ENCODE assay signal across 21 cellular contexts in the genomic region with DNA sequence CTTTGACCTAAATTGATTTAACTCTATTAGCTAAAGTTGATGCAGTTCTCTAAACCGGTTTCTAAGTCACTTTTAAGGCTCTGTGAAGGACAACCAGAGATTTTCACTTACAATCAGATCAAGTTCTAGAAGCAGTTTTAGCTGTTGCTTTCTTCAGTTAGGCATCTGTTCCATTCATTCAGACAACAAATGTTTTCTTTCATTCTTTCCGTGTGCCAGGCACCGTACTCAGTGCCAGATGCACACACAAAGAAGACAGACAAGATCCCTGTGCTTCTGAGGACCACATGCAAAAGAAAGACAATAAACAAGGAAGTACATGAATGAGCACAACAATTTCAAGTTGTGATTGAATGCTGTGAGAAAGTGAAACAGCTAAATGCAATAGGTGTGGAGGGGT. TPM values are rescaled to one million over a fixed set of nuclear protein-coding genes. Genes with fewer than 3 reads are reported as not detected.
DNase-seq lines count a peak whose midpoint lies in the region; ATAC-seq, FAIRE-seq and TF ChIP-seq lines count a peak whose summit lies in the region.
"Had no signal": no experiment of that assay in that cellular context is flagged by ENCODE, and none has a peak within 500 bp of the region (broad histone marks: within the 10 kb centered on the region; RNA-seq: fewer than 3 reads in every experiment).

No MANE protein-coding gene starts in this region.

- H3K4me2 ChIP-seq in K562 (ENCODE audit: insufficient read depth, low read length): no peak overlapping the region

- POLR2A ChIA-PET in K562 (lab: Yijun Ruan, JAX): no interaction called here

- no peak overlapping the region for H3K4me3 ChIP-seq in K562
- H3K4me3 ChIP-seq: HAP-1, SJCRH30 had no signal

- H3K9ac ChIP-seq in K562 (ENCODE audit: insufficient read depth in 1 of 2, low read depth in 2 of 2, low read length in 2 of 2): no peak overlapping the region

- DNase-seq in COLO829 (ENCODE audit: low spot score): peak; percentile 6
- DNase-seq in K562 (ENCODE audit: extremely low read depth in 1 of 4, low spot score in 3 of 4): no peak
- DNase-seq in foreskin melanocyte: peak; percentile 77
- DNase-seq in T1000 (lab: John Stamatoyannopoulos, UW): no peak
- DNase-seq in activated CD4-positive, alpha-beta T cell treated with anti-CD3 and anti-CD28 coated beads, Interleukin-2, amount 50 U/mL, for 48 hours: no peak
- DNase-seq in stimulated activated CD4-positive, alpha-beta T cell treated with anti-CD3 and anti-CD28 coated beads, Interleukin-1b, Interleukin-23, amount 100 ng/mL, for 48 hours: no peak
- DNase-seq: 8988T, KG1, NCI-H1092 treated with DMSO at 0.1 percent for 48 hours, NCI-H2029 treated with DMSO at 0.1 percent for 48 hours, NCI-H526, OCI-M1 had no signal

- H3K27me3 Mint-ChIP-seq in nephron (ENCODE audit: low read depth): peaks cover 5% of the 10 kb centered on the region

- H3K9me3 Mint-ChIP-seq in nephron: peaks cover 4% of the 10 kb centered on the region

- CTCF ChIA-PET in K562 (lab: Yijun Ruan, JAX; ENCODE audit: low intra/inter-chr PET ratio): interaction anchor here (0.5 kb wide), 1 partner anchor 15 kb away, joined by 3 read pairs; no protein-coding TSS in a partner anchor

- H3K4me1 Mint-ChIP-seq in nephron: peaks cover 31% of the 10 kb centered on the region
- H3K4me1 Mint-ChIP-seq: B cell had no signal

- WGBS in K562 (ENCODE audit: insufficient coverage, low coverage, missing lambda C conversion rate): 38% methylated on average over 3 of the region's 3 CpGs

- H3K27ac ChIP-seq in K562 (ENCODE audit: extremely low read depth, low read depth, low read length): no peak overlapping the region
- H3K27ac ChIP-seq: SJCRH30 had no signal

- no peaks in the 10 kb centered on the region for H3K27me3 ChIP-seq in K562 (ENCODE audit: control insufficient read depth in 2 of 2, insufficient read depth in 2 of 2, low read length in 2 of 2)
- H3K27me3 ChIP-seq: SJCRH30 had no signal

- no peaks in the 10 kb centered on the region for H3K36me3 Mint-ChIP-seq in nephron (ENCODE audit: low read depth)
- H3K36me3 Mint-ChIP-seq: CD14-positive monocyte had no signal

- no TSS peak for BruUV-seq in K562 (replicated peaks; lab: Mats Ljungman, UMichigan)

- no peak for FAIRE-seq in K562 (lab: Jason Lieb, UNC)
- FAIRE-seq: D721Med, RCC 7860 had no signal

- no peak for TF ChIP-seq RAD21 in K562 (CRISPR knock-in tag; conservative IDR thresholded peaks at IDR 0.05 in 1 of 2, IDR thresholded peaks at IDR 0.05 in 1 of 2)

- no peak overlapping the region for H3K4me3 Mint-ChIP-seq in nephron
- H3K4me3 Mint-ChIP-seq: B cell, CD14-positive monocyte had no signal

- no peaks in the 10 kb centered on the region for H3K79me2 ChIP-seq in K562 (ENCODE audit: control insufficient read depth, insufficient read depth, low read length)

- peak overlapping the region in 2 of 3 experiments; percentile 30 to 38 for H3K27ac Mint-ChIP-seq in nephron
- H3K27ac Mint-ChIP-seq: B cell had no signal

- H3K36me3 ChIP-seq in K562 (ENCODE audit: control insufficient read depth, insufficient read depth, low read length): no peaks in the 10 kb centered on the region
- H3K36me3 ChIP-seq: HAP-1, SJCRH30 had no signal

- no peak overlapping the region for H2AFZ ChIP-seq in K562 (ENCODE audit: low read depth, low read length)

- TF ChIP-seq CTCF in K562 (IDR thresholded peaks at IDR 0.05 in 2 of 3, conservative IDR thresholded peaks at IDR 0.05 in 1 of 3; ENCODE audit: insufficient read depth in 2 of 3, low read depth in 1 of 3, low read length in 3 of 3): no peak
- TF ChIP-seq CTCF in nephron (IDR thresholded peaks at IDR 0.05; ENCODE audit: unreplicated experiment in 3 of 3): no peak

- no peaks in the 10 kb centered on the region for H3K9me1 ChIP-seq in K562 (ENCODE audit: control insufficient read depth, insufficient read depth, low read length)

- TF ChIP-seq EP300 in K562 (IDR thresholded peaks at IDR 0.05; ENCODE audit: low read length): no peak

- peaks cover 4% of the 10 kb centered on the region; the same call in 1 of the 2 replicates for H3K9me3 ChIP-seq in K562 (replicated peaks; ENCODE audit: control insufficient read depth, insufficient read depth, low read depth, low read length)
- H3K9me3 ChIP-seq: HAP-1 had no signal

- intact Hi-C loops in K562 (cut with micrococcal nuclease): loop anchor here (5.0 kb wide), 2 partner anchors 70 to 135 kb away; no protein-coding TSS in a partner anchor

- no peak for ATAC-seq in K562
- ATAC-seq in GM18909 (IDR thresholded peaks at IDR 0.05; ENCODE audit: poor library complexity, unreplicated experiment): no peak

- H3K4me1 ChIP-seq in K562 (replicated peaks in 1 of 2; ENCODE audit: control insufficient read depth in 2 of 2, insufficient read depth in 2 of 2, low read length in 2 of 2): peaks cover 10 to 38% of the 10 kb centered on the region in 2 experiments; a peak in 4 of 5 replicates

- TF ChIP-seq POLR2A in K562 (conservative IDR thresholded peaks at IDR 0.05): no peak

- H4K20me1 ChIP-seq in K562 (replicated peaks; ENCODE audit: control insufficient read depth, insufficient read depth, low read length): no peaks in the 10 kb centered on the region

- in situ Hi-C loops in K562 (cut with MboI): loop anchor here (10.0 kb wide), 1 partner anchor 263 kb away; no protein-coding TSS in a partner anchor

TF ChIP-seq in K562, 482 proteins besides CTCF, POLR2A, EP300 and RAD21:
- no peak for TF ChIP-seq MAFF (IDR thresholded peaks at IDR 0.05; ENCODE audit: low read length)
- TF ChIP-seq CXXC5 (CRISPR knock-in tag; IDR thresholded peaks at IDR 0.05): no peak
- TF ChIP-seq NFIC (IDR thresholded peaks at IDR 0.05): peak; percentile 3
TF ChIP-seq in K562: peak in this region for 1.

RNA-seq across cellular contexts. Expression of gene EGLN3, which starts 11.1 kb away (rescaled TPM):
- 57.3 and 84.8 TPM in 2 replicates for total RNA-seq in K562 (2011; cell fraction: chromatin; rRNA removed; ENCODE audit: low replicate concordance)
- 43.2 and 49.0 TPM in 2 replicates for total RNA-seq in K562 (2011; cell fraction: nucleolus; rRNA removed)
- 64.0 and 78.9 TPM in 2 replicates for total RNA-seq in K562 (2011; cell fraction: nucleoplasm; rRNA removed)
- 5.8 and 9.4 TPM in 2 replicates for total RNA-seq in K562 (2014; rRNA removed)
- 11.0 and 12.7 TPM in 2 replicates for total RNA-seq in K562 (2014; rRNA removed; fragmentation: Illumina TruSeq; extraction: Trizol)
- 3.0 and 3.9 TPM in 2 replicates for total RNA-seq in K562 (2015; rRNA removed; fragmentation: Illumina TruSeq; extraction: Trizol)
- 11.5 and 13.0 TPM in 2 replicates for total RNA-seq in K562 (2021)
- polyA plus RNA-seq in K562 (2011; rRNA removed): 49.5 and 87.6 TPM in 2 replicates
- 23.6 and 30.2 TPM in 2 replicates for polyA plus RNA-seq in K562 (2011; cell fraction: cytosol; rRNA removed)
- polyA plus RNA-seq in K562 (2011; cell fraction: nucleus; rRNA removed): 40.3 and 50.5 TPM in 2 replicates
- polyA plus RNA-seq in K562 (2012): 8.2 and 20.2 TPM in 2 replicates
- 11.4 and 15.0 TPM in 2 replicates for polyA plus RNA-seq in K562 (2014; fragmentation: Illumina TruSeq; extraction: Trizol)
- 1 to 10 TPM; 2.5 to 3.0 TPM for polyA plus RNA-seq in K562 (2014; fragmentation: Nextera tagmentation; extraction: Ambion mirVana)
- polyA plus RNA-seq in K562 (2014; rRNA removed): 5.3 and 6.7 TPM in 2 replicates
- 68.1 and 110 TPM in 2 replicates for polyA minus RNA-seq in K562 (2011; rRNA and poly(A)+ RNA removed)
- polyA minus RNA-seq in K562 (2011; cell fraction: cytosol; rRNA and poly(A)+ RNA removed): 30.3 and 62.4 TPM in 2 replicates
- polyA minus RNA-seq in K562 (2011; cell fraction: nucleus; rRNA and poly(A)+ RNA removed): 57.8 and 58.2 TPM in 2 replicates
- total RNA-seq: HT1080 had no signal

Comparison
In these comparisons a context has a peak if more than half of its experiments do, and no peak if none do; other contexts are left out.
1. DNase-seq: peak in COLO829 (single experiment) and foreskin melanocyte (single experiment); none in K562 (0 of 4), T1000 (single experiment), activated CD4-positive, alpha-beta T cell treated with anti-CD3 and anti-CD28 coated beads, Interleukin-2, amount 50 U/mL, for 48 hours (0 of 2) and stimulated activated CD4-positive, alpha-beta T cell treated with anti-CD3 and anti-CD28 coated beads, Interleukin-1b, Interleukin-23, amount 100 ng/mL, for 48 hours (single experiment).